Comparison of ENCODE assay signal across 27 cellular contexts in genomic region chr7:18396953-18397352, GRCh38.
"Had no signal": no experiment of that assay in that cellular context is flagged by ENCODE, and none has a peak within 500 bp of the region (broad histone marks: within the 10 kb centered on the region; RNA-seq: fewer than 3 reads in every experiment).

No MANE protein-coding gene starts in this region.

- H3K27me3 ChIP-seq: pancreas, suprapubic skin, tibial artery, upper lobe of right lung had no signal

- H3K4me1 ChIP-seq: pancreas, prostate gland, suprapubic skin, tibial artery, upper lobe of right lung had no signal

- H3K27me3 Mint-ChIP-seq: natural killer cell treated with Interleukin-12 subunit alpha and Interleukin-12 subunit beta and Interleukin-15 and Interleukin-18, amount 100 ng/mL, for 72 hours; stimulated activated naive B cell treated with anti-CD40 and anti-IgM and Interleukin-4, amounts not matched to agents 10 μg/mL and 1 μg/mL and 100 μg/mL, for 72 hours; stimulated activated naive CD8-positive, alpha-beta T cell treated with anti-CD3 and anti-CD28 coated beads, Interleukin-15, Interleukin-2, amounts not matched to agents 100 ng/mL and 50 ng/mL, for 24 hours had no signal

- H3K27ac ChIP-seq: left ventricle myocardium inferior, pancreas, prostate gland, skin epidermis, suprapubic skin, thoracic aorta, tibial artery, upper lobe of right lung had no signal

- H3K4me3 Mint-ChIP-seq: mesothelial cell of epicardium; naive thymus-derived CD4-positive, alpha-beta T cell; natural killer cell treated with Interleukin-12 subunit alpha and Interleukin-12 subunit beta and Interleukin-15 and Interleukin-18, amount 100 ng/mL, for 72 hours; neural crest cell; stimulated activated naive B cell treated with anti-CD40 and anti-IgM and Interleukin-4, amounts not matched to agents 10 μg/mL and 1 μg/mL and 100 μg/mL, for 72 hours; stimulated activated naive CD8-positive, alpha-beta T cell treated with anti-CD3 and anti-CD28 coated beads, Interleukin-15, Interleukin-2, amounts not matched to agents 100 ng/mL and 50 ng/mL, for 24 hours had no signal

- H3K27ac Mint-ChIP-seq: mesothelial cell of epicardium; naive thymus-derived CD4-positive, alpha-beta T cell; natural killer cell treated with Interleukin-12 subunit alpha and Interleukin-12 subunit beta and Interleukin-15 and Interleukin-18, amount 100 ng/mL, for 72 hours; stimulated activated naive B cell treated with anti-CD40 and anti-IgM and Interleukin-4, amounts not matched to agents 10 μg/mL and 1 μg/mL and 100 μg/mL, for 72 hours; stimulated activated naive CD8-positive, alpha-beta T cell treated with anti-CD3 and anti-CD28 coated beads, Interleukin-15, Interleukin-2, amounts not matched to agents 100 ng/mL and 50 ng/mL, for 24 hours had no signal

- H3K9me3 ChIP-seq: left ventricle myocardium inferior, pancreas, prostate gland, suprapubic skin, thoracic aorta, tibial artery, upper lobe of right lung had no signal

- H3K9me3 Mint-ChIP-seq: mesothelial cell of epicardium; natural killer cell treated with Interleukin-12 subunit alpha and Interleukin-12 subunit beta and Interleukin-15 and Interleukin-18, amount 100 ng/mL, for 72 hours; neural crest cell; stimulated activated naive CD8-positive, alpha-beta T cell treated with anti-CD3 and anti-CD28 coated beads, Interleukin-15, Interleukin-2, amounts not matched to agents 100 ng/mL and 50 ng/mL, for 24 hours had no signal

- DNase-seq: hypothalamus; islet precursor cell; left ventricle myocardium inferior; naive thymus-derived CD4-positive, alpha-beta T cell; nucleus accumbens; pancreas; retina; right cardiac atrium; stimulated activated CD4-positive, alpha-beta T cell treated with anti-CD3 and anti-CD28 coated beads, Interleukin-12 subunit alpha, Interleukin-12 subunit beta, amount 100 ng/mL, for 4 hours; stimulated activated CD4-positive, alpha-beta T cell treated with anti-CD3 and anti-CD28 coated beads, Interleukin-15, amount 100 ng/mL, for 24 hours; stimulated activated CD4-positive, alpha-beta T cell treated with anti-CD3 and anti-CD28 coated beads, Interleukin-2, amount 100 ng/mL, for 24 hours; stimulated activated CD4-positive, alpha-beta T cell treated with anti-CD3 and anti-CD28 coated beads, Interleukin-4, amount 100 ng/mL, for 1 hour; stimulated activated naive B cell treated with anti-CD40 and anti-IgM and Interleukin-4, amounts not matched to agents 10 μg/mL and 1 μg/mL and 100 μg/mL, for 72 hours; tibial artery; trophoblast cell; upper lobe of right lung had no signal

- ATAC-seq: naive thymus-derived CD4-positive, alpha-beta T cell; natural killer cell treated with Interleukin-12 subunit alpha and Interleukin-12 subunit beta and Interleukin-15 and Interleukin-18, amount 100 ng/mL, for 72 hours; pancreas; right cardiac atrium; sciatic nerve; stimulated activated naive B cell treated with anti-CD40 and anti-IgM and Interleukin-4, amounts not matched to agents 10 μg/mL and 1 μg/mL and 100 μg/mL, for 72 hours; upper lobe of right lung had no signal

- H3K36me3 Mint-ChIP-seq: mesothelial cell of epicardium; naive thymus-derived CD4-positive, alpha-beta T cell; natural killer cell treated with Interleukin-12 subunit alpha and Interleukin-12 subunit beta and Interleukin-15 and Interleukin-18, amount 100 ng/mL, for 72 hours had no signal

- FAIRE-seq: pancreas, urothelium cell line had no signal

- H3K4me3 ChIP-seq: left ventricle myocardium inferior, lung, pancreas, prostate gland, skin epidermis, suprapubic skin, thoracic aorta, tibial artery, upper lobe of right lung had no signal

- H3K36me3 ChIP-seq: left ventricle myocardium inferior, pancreas, prostate gland, suprapubic skin, thoracic aorta, tibial artery, upper lobe of right lung had no signal
